ENCODE assay signal across 8 cellular contexts in genomic region chr1:244049969-244050834, GRCh38. TPM values are rescaled to one million over a fixed set of nuclear protein-coding genes. Genes with fewer than 3 reads are reported as not detected.
DNase-seq lines count a peak whose midpoint lies in the region; ATAC-seq and TF ChIP-seq lines count a peak whose summit lies in the region.

No MANE protein-coding gene starts in this region.

- H3K4me3 ChIP-seq in AG04449 (ENCODE audit: low read depth, low read length) (peak overlapping the region; percentile 85), HAP-1 (peak overlapping the region; percentile 54), right atrium auricular region (peak overlapping the region; percentile 68 to 93), skeletal muscle tissue (ENCODE audit: low read length in 3 of 3) (peak overlapping the region; percentile 77 to 81 (median 80))

- H3K4me1 ChIP-seq in HAP-1 (peaks cover 34% of the 10 kb centered on the region), right atrium auricular region (peaks cover 0 to 31% of the 10 kb centered on the region in 2 donors), skeletal muscle tissue (ENCODE audit: control insufficient read depth in 3 of 3, insufficient read depth in 3 of 3, low read length in 3 of 3) (peaks cover 25 to 37% (median 33%) of the 10 kb centered on the region in 3 donors)

- no peaks in the 10 kb centered on the region for H3K9me3 Mint-ChIP-seq in activated CD8-positive, alpha-beta T cell treated with anti-CD3 and anti-CD28 coated beads, Interleukin-2, amount 10 ng/mL, durations not matched to agents 7 days and 5 days (ENCODE audit: insufficient read depth)

- H3K9me3 ChIP-seq in HAP-1 (no peaks in the 10 kb centered on the region), right atrium auricular region (no peaks in the 10 kb centered on the region), skeletal muscle tissue (ENCODE audit: control insufficient read depth in 3 of 3, low read length in 3 of 3) (no peaks in the 10 kb centered on the region)

- POLR2A ChIA-PET in AG04449 (lab: Yijun Ruan, JAX): interaction anchor here (1.0 kb wide), 1 partner anchor 235 kb away, joined by 6 read pairs; no protein-coding TSS in a partner anchor
- POLR2A ChIA-PET in activated CD8-positive, alpha-beta T cell treated with anti-CD3 and anti-CD28 coated beads, Interleukin-2, amount 10 ng/mL, durations not matched to agents 7 days and 5 days (lab: Charles Lee): no interaction called here

- TF ChIP-seq CTCF in AG04449 (IDR thresholded peaks at IDR 0.05; ENCODE audit: insufficient read depth, low read length, missing control alignments): no peak
- no peak for TF ChIP-seq CTCF in right atrium auricular region (IDR thresholded peaks at IDR 0.05)

- in situ Hi-C loops in HAP-1 (cut with MboI; ENCODE audit: low sequenced_read_pairs): no loop called here

- no peak for ATAC-seq in activated CD8-positive, alpha-beta T cell treated with anti-CD3 and anti-CD28 coated beads, Interleukin-2, amount 10 ng/mL, durations not matched to agents 7 days and 5 days
- no peak for ATAC-seq in HG02642 (IDR thresholded peaks at IDR 0.05; ENCODE audit: poor library complexity, unreplicated experiment)

- peaks cover 13% of the 10 kb centered on the region for H3K4me1 Mint-ChIP-seq in activated CD8-positive, alpha-beta T cell treated with anti-CD3 and anti-CD28 coated beads, Interleukin-2, amount 10 ng/mL, durations not matched to agents 7 days and 5 days (ENCODE audit: low read depth)

- H3K27me3 ChIP-seq in HAP-1 (ENCODE audit: low read depth) (no peaks in the 10 kb centered on the region), right atrium auricular region (no peaks in the 10 kb centered on the region), skeletal muscle tissue (ENCODE audit: control insufficient read depth in 3 of 3, insufficient read depth in 3 of 3, low read length in 3 of 3) (no peaks in the 10 kb centered on the region)

- H3K9ac ChIP-seq in skeletal muscle tissue (ENCODE audit: low read depth in 1 of 3, low read length in 3 of 3): peak overlapping the region; percentile 79 to 87 (median 79)

- H3K36me3 ChIP-seq in HAP-1 (replicated peaks): peaks cover 12% of the 10 kb centered on the region
- peaks cover 13% of the 10 kb centered on the region for H3K36me3 ChIP-seq in right atrium auricular region
- peaks cover 10 to 16% (median 14%) of the 10 kb centered on the region in 3 donors for H3K36me3 ChIP-seq in skeletal muscle tissue (ENCODE audit: control insufficient read depth in 3 of 3, insufficient read depth in 3 of 3, low read length in 3 of 3)

- CTCF ChIA-PET in AG04449 (lab: Yijun Ruan, JAX): interaction anchor here (1.2 to 1.6 kb wide), 3 partner anchors 14 to 223 kb away, joined by 3 to 4 read pairs (median 3); no protein-coding TSS in a partner anchor
- CTCF ChIA-PET in activated CD8-positive, alpha-beta T cell treated with anti-CD3 and anti-CD28 coated beads, Interleukin-2, amount 10 ng/mL, durations not matched to agents 7 days and 5 days (lab: Charles Lee): interaction anchor here (1.4 to 2.0 kb wide), 3 partner anchors 10 to 249 kb away, joined by 3 to 5 read pairs (median 3); no protein-coding TSS in a partner anchor

- H3K4me3 Mint-ChIP-seq in activated CD8-positive, alpha-beta T cell treated with anti-CD3 and anti-CD28 coated beads, Interleukin-2, amount 10 ng/mL, durations not matched to agents 7 days and 5 days: peak overlapping the region; percentile 97

- peak overlapping the region; percentile 74 to 85 for H3K27ac ChIP-seq in right atrium auricular region
- H3K27ac ChIP-seq in skeletal muscle tissue (ENCODE audit: low read depth, low read length): peak overlapping the region; percentile 76

- DNase-seq in AG04449 (ENCODE audit: low read depth, low spot score) (no peak), HAP-1 (ENCODE audit: low spot score in 2 of 2) (peak in 1 of 2 experiments; percentile 32), right atrium auricular region (ENCODE audit: low spot score) (no peak), NCI-H2227 treated with DMSO at 0.1 percent for 48 hours (lab: John Stamatoyannopoulos, UW) (no peak), 8988T (no peak)
- DNase-seq in activated CD8-positive, alpha-beta T cell treated with anti-CD3 and anti-CD28 coated beads, Interleukin-2, amount 10 ng/mL, durations not matched to agents 7 days and 5 days: peak; percentile 28

- peaks cover 13% of the 10 kb centered on the region for H3K27me3 Mint-ChIP-seq in activated CD8-positive, alpha-beta T cell treated with anti-CD3 and anti-CD28 coated beads, Interleukin-2, amount 10 ng/mL, durations not matched to agents 7 days and 5 days (ENCODE audit: low read depth)

- peaks cover 8% of the 10 kb centered on the region for H3K36me3 Mint-ChIP-seq in activated CD8-positive, alpha-beta T cell treated with anti-CD3 and anti-CD28 coated beads, Interleukin-2, amount 10 ng/mL, durations not matched to agents 7 days and 5 days (ENCODE audit: low read depth)

- peak overlapping the region; percentile 95 for H3K27ac Mint-ChIP-seq in activated CD8-positive, alpha-beta T cell treated with anti-CD3 and anti-CD28 coated beads, Interleukin-2, amount 10 ng/mL, durations not matched to agents 7 days and 5 days

RNA-seq across cellular contexts. Expression of gene ZBTB18, which starts 0.9 kb away (rescaled TPM):
- total RNA-seq in activated CD8-positive, alpha-beta T cell treated with anti-CD3 and anti-CD28 coated beads, Interleukin-2, amount 10 ng/mL, durations not matched to agents 7 days and 5 days: 10 to 100 TPM; 11.0 to 11.7 TPM
- total RNA-seq in right atrium auricular region (10 to 100 TPM; 14.9 to 19.7 TPM), skeletal muscle tissue (58.5 TPM)
